In the genomic region with DNA sequence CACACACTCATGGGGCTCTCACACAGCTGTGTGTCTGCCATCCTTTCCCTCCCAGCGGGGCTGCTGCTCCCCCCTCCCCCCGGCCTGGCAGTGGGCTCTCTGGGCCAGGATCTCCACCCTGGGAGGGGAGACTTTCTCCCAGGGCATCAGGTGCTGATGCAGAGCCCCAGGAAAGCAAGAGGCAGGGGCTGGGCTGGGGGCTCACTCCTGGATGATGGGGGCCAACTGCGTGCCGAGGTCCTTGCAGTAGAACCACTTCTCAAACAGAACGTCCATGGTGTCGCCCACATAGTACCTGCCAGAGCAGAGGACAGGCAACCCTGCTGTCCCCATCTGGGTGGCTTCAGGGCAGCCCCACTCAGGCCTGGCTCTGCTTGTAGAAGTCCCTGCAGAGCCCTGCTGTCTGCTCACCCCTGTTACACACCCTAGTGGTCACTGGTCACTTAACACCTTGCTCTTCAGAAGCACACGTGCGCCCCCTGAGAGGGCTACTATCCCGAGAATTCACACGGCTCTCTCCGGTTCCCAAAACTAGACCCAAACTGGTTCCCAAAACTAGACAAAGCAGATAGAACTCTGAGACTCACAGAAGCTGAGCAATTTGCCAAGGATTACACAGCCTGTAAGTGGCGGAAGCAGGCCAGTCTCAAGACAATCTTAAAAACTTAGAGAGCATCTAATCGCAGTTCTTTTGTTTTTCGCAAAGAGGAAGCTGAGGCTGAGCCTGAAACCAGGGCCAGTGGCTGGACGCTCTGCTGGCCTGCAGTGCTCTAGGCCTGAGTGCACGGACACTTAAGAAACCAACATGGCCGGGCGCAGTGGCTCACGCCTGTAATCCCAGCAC, we compare ENCODE assay signal across 9 cellular contexts. TPM values are rescaled to one million over a fixed set of nuclear protein-coding genes. Genes with fewer than 3 reads are reported as not detected.
DNase-seq lines count a peak whose midpoint lies in the region; FAIRE-seq and TF ChIP-seq lines count a peak whose summit lies in the region.
"Had no signal": no experiment of that assay in that cellular context is flagged by ENCODE, and none has a peak within 500 bp of the region (broad histone marks: within the 10 kb centered on the region; RNA-seq: fewer than 3 reads in every experiment).

No MANE protein-coding gene starts in this region.

- peak; percentile 24 for TF ChIP-seq CTCF in GM13976 (IDR thresholded peaks at IDR 0.05; ENCODE audit: borderline replicate concordance, control extremely low read depth, extremely low read depth, insufficient read depth, missing control alignments)

- no peak for FAIRE-seq in HTR-8/SVneo (lab: Jason Lieb, UNC)
- FAIRE-seq: colon had no signal

- DNase-seq in A172 (ENCODE audit: low spot score), result peak; percentile 35
- peak; percentile 77 for DNase-seq in GM13976 (ENCODE audit: low spot score)
- DNase-seq in HTR-8/SVneo (ENCODE audit: insufficient read length, low spot score), result peak; percentile 72
- peak; percentile 40 for DNase-seq in SKM-1 treated with dmso at 0.1 percent for 144 hours (lab: John Stamatoyannopoulos, UW; ENCODE audit: unreplicated experiment)
- DNase-seq in glomerular visceral epithelial cell (ENCODE audit: extremely low spot score), result peak; percentile 22
- DNase-seq in renal cortical epithelial cell (ENCODE audit: low read depth), result peak; percentile 44
- no peak for DNase-seq in stimulated activated CD4-positive, alpha-beta T cell treated with anti-CD3 and anti-CD28 coated beads, Interleukin-2, amount 100 ng/mL, for 24 hours
- DNase-seq in activated CD4-positive, alpha-beta T cell treated with anti-CD3 and anti-CD28 coated beads, Interleukin-2, amount 50 U/mL, for 48 hours, result no peak

- in situ Hi-C loops in GM13976 (cut with MboI; ENCODE audit: low sequenced_read_pairs, unreplicated experiment), result no loop called here

RNA-seq across cellular contexts. Expression of gene OXER1, which starts 6.6 kb away (rescaled TPM):
- total RNA-seq in A172 (2014; rRNA removed; shearing (Covaris generic)), result not detected in 2 replicates
- 0.15 TPM in 1 of 2 replicates, not detected in the other for total RNA-seq in renal cortical epithelial cell

RNA-seq across cellular contexts. Expression of gene HAAO, which starts 21.9 kb away (rescaled TPM):
- not detected in 2 replicates for total RNA-seq in A172 (2014; rRNA removed; shearing (Covaris generic))
- total RNA-seq in renal cortical epithelial cell, result 1.1 and 1.2 TPM in 2 replicates

Comparison
In these comparisons a context has a peak if more than half of its experiments do, and no peak if none do; other contexts are left out.
1. DNase-seq: peak in A172 (single experiment), GM13976 (single experiment), HTR-8/SVneo (single experiment), SKM-1 treated with dmso at 0.1 percent for 144 hours (single experiment), glomerular visceral epithelial cell (single experiment) and renal cortical epithelial cell (single experiment); none in stimulated activated CD4-positive, alpha-beta T cell treated with anti-CD3 and anti-CD28 coated beads, Interleukin-2, amount 100 ng/mL, for 24 hours (0 of 2) and activated CD4-positive, alpha-beta T cell treated with anti-CD3 and anti-CD28 coated beads, Interleukin-2, amount 50 U/mL, for 48 hours (0 of 2).